In genomic region chr17:48123111-48123510, GRCh38 we compare ENCODE assay signal across 21 cellular contexts. TPM values are rescaled to one million over a fixed set of nuclear protein-coding genes. Genes with fewer than 3 reads are reported as not detected.
DNase-seq lines count a peak whose midpoint lies in the region; TF ChIP-seq lines count a peak whose summit lies in the region.
"Had no signal": no experiment of that assay in that cellular context is flagged by ENCODE, and none has a peak within 500 bp of the region (broad histone marks: within the 10 kb centered on the region; RNA-seq: fewer than 3 reads in every experiment).

No MANE protein-coding gene starts in this region.

- H3K27me3 ChIP-seq in HUES48 (ENCODE audit: control insufficient read depth, insufficient read depth, low read length) (no peaks in the 10 kb centered on the region), SJCRH30 (no peaks in the 10 kb centered on the region), ascending aorta (no peaks in the 10 kb centered on the region), MG63 (no peaks in the 10 kb centered on the region)
- H3K27me3 ChIP-seq: colonic mucosa, gastroesophageal sphincter, Peyer's patch, spleen had no signal

- H3K9me3 Mint-ChIP-seq in glutamatergic neuron (ENCODE audit: unreplicated experiment) (peaks cover 15% of the 10 kb centered on the region), mesothelial cell of epicardium (no peaks in the 10 kb centered on the region)
- H3K9me3 Mint-ChIP-seq: H9, type B pancreatic cell had no signal

- H3K4me1 ChIP-seq in HUES48 (ENCODE audit: control insufficient read depth, insufficient read depth, low read length) (no peaks in the 10 kb centered on the region), SJCRH30 (peaks cover 17% of the 10 kb centered on the region), ascending aorta (no peaks in the 10 kb centered on the region)
- H3K4me1 ChIP-seq: colonic mucosa, gastroesophageal sphincter, parathyroid adenoma, Peyer's patch, spleen had no signal

- H3K9ac ChIP-seq in HUES48 (ENCODE audit: low read depth, low read length), result no peak overlapping the region
- H3K9ac ChIP-seq: KMS-11, parathyroid adenoma had no signal

- H3K36me3 ChIP-seq in HUES48 (ENCODE audit: control insufficient read depth, insufficient read depth, low read length), result peaks cover 36% of the 10 kb centered on the region
- H3K36me3 ChIP-seq in SJCRH30, result peaks cover 10% of the 10 kb centered on the region
- H3K36me3 ChIP-seq in ascending aorta, result peaks cover 38 to 69% of the 10 kb centered on the region in 2 donors
- peaks cover 42% of the 10 kb centered on the region for H3K36me3 ChIP-seq in MG63

- peak; percentile 27 to 70 for DNase-seq in SJCRH30
- peak; percentile 53 for DNase-seq in glutamatergic neuron
- DNase-seq in nucleus accumbens (lab: John Stamatoyannopoulos, UW), result peak in 48 of 56 donors; percentile 12 to 83 (median 59)
- DNase-seq in ascending aorta (ENCODE audit: low spot score in 2 of 2), result no peak
- DNase-seq in mesothelial cell of epicardium (ENCODE audit: low spot score in 2 of 2, unreplicated experiment in 2 of 2), result no peak
- no peak for DNase-seq in ureter (ENCODE audit: low spot score)
- DNase-seq in MG63, result no peak
- DNase-seq: activated effector memory CD4-positive, alpha-beta T cell treated with Interleukin-2 at 50 U/mL for 16 hours; aorta; colonic mucosa; DMS53; H9; mesenchymal stem cell; Peyer's patch; spleen had no signal

- no peak for TF ChIP-seq CTCF in glutamatergic neuron (IDR thresholded peaks at IDR 0.05; ENCODE audit: partially characterized antibody, unreplicated experiment)
- no peak for TF ChIP-seq CTCF in ascending aorta (IDR thresholded peaks at IDR 0.05)
- TF ChIP-seq CTCF in mesothelial cell of epicardium (IDR thresholded peaks at IDR 0.05; ENCODE audit: unreplicated experiment), result no peak

- intact Hi-C loops in ascending aorta (cut with DNase I), result no loop called here

- H3K4me1 Mint-ChIP-seq in glutamatergic neuron (ENCODE audit: low read depth, unreplicated experiment), result peaks cover 50% of the 10 kb centered on the region
- H3K4me1 Mint-ChIP-seq in mesothelial cell of epicardium, result no peaks in the 10 kb centered on the region

- no peak overlapping the region for H3K4me3 ChIP-seq in HUES48 (ENCODE audit: low read depth, low read length)
- no peak overlapping the region for H3K4me3 ChIP-seq in SJCRH30
- no peak overlapping the region for H3K4me3 ChIP-seq in ascending aorta
- H3K4me3 ChIP-seq in MG63, result no peak overlapping the region
- H3K4me3 ChIP-seq: colonic mucosa, gastroesophageal sphincter, Peyer's patch, spleen had no signal

- H3K27ac ChIP-seq in HUES48 (ENCODE audit: low read depth, low read length) (peak overlapping the region; percentile 8), SJCRH30 (no peak overlapping the region), ascending aorta (no peak overlapping the region)
- H3K27ac ChIP-seq: colonic mucosa, epithelial cell of prostate, gastroesophageal sphincter, KMS-11, parathyroid adenoma, Peyer's patch, spleen had no signal

- H3K9me3 ChIP-seq in HUES48 (ENCODE audit: control insufficient read depth, insufficient read depth, low read length) (no peaks in the 10 kb centered on the region), SJCRH30 (replicated peaks) (no peaks in the 10 kb centered on the region), ascending aorta (no peaks in the 10 kb centered on the region), MG63 (no peaks in the 10 kb centered on the region)
- H3K9me3 ChIP-seq: colonic mucosa, gastroesophageal sphincter, Peyer's patch, spleen had no signal

- peak overlapping the region; percentile 92 for H3K4me3 Mint-ChIP-seq in glutamatergic neuron (ENCODE audit: unreplicated experiment)
- H3K4me3 Mint-ChIP-seq in mesothelial cell of epicardium, result no peak overlapping the region
- H3K4me3 Mint-ChIP-seq: H9, type B pancreatic cell had no signal

- no peaks in the 10 kb centered on the region for H3K36me3 Mint-ChIP-seq in glutamatergic neuron (ENCODE audit: unreplicated experiment)
- peaks cover 24% of the 10 kb centered on the region for H3K36me3 Mint-ChIP-seq in mesothelial cell of epicardium

- peaks cover 3% of the 10 kb centered on the region for H3K27me3 Mint-ChIP-seq in glutamatergic neuron (ENCODE audit: unreplicated experiment)
- no peaks in the 10 kb centered on the region for H3K27me3 Mint-ChIP-seq in mesothelial cell of epicardium (ENCODE audit: low read depth)
- H3K27me3 Mint-ChIP-seq: type B pancreatic cell had no signal

- H3K27ac Mint-ChIP-seq in glutamatergic neuron (ENCODE audit: unreplicated experiment), result peak overlapping the region; percentile 100
- no peak overlapping the region for H3K27ac Mint-ChIP-seq in mesothelial cell of epicardium
- H3K27ac Mint-ChIP-seq: type B pancreatic cell had no signal

RNA-seq across cellular contexts. Expression of gene SNX11, which starts 15.5 kb away (rescaled TPM):
- 15.3 and 16.1 TPM in 2 replicates for total RNA-seq in SJCRH30 (2014; rRNA removed; shearing (Covaris generic))
- 44.0 TPM for total RNA-seq in glutamatergic neuron (ENCODE audit: unreplicated experiment)
- 6.6 TPM for total RNA-seq in ascending aorta
- total RNA-seq in mesothelial cell of epicardium, result 16.2 to 20.1 TPM (median 18.4 TPM) in 3 replicates
- 24.3 TPM for total RNA-seq in ureter
- 19.3 and 19.7 TPM in 2 replicates for total RNA-seq in MG63 (2014; rRNA removed; shearing (Covaris generic); ENCODE audit: low replicate concordance)

RNA-seq across cellular contexts. Expression of gene CBX1, which starts 21.8 kb away (rescaled TPM):
- 148 and 149 TPM in 2 replicates for total RNA-seq in SJCRH30 (2014; rRNA removed; shearing (Covaris generic))
- total RNA-seq in glutamatergic neuron (ENCODE audit: unreplicated experiment), result 141 TPM
- total RNA-seq in ascending aorta, result 20.2 TPM
- 142 to 145 TPM (median 143 TPM) in 3 replicates for total RNA-seq in mesothelial cell of epicardium
- total RNA-seq in ureter, result 29.3 TPM
- 50.7 and 59.1 TPM in 2 replicates for total RNA-seq in MG63 (2014; rRNA removed; shearing (Covaris generic); ENCODE audit: low replicate concordance)

Comparison
In these comparisons a context has a peak if more than half of its experiments do, and no peak if none do; other contexts are left out.
1. DNase-seq: peak in SJCRH30 (2 of 2), glutamatergic neuron (single experiment) and nucleus accumbens (48 of 56); none in ascending aorta (0 of 2), mesothelial cell of epicardium (0 of 2), ureter (single experiment) and MG63 (single experiment).